26 cellular contexts compared by ENCODE assay signal in genomic region chr21:28657576-28657975, GRCh38.
"Had no signal": no experiment of that assay in that cellular context is flagged by ENCODE, and none has a peak within 500 bp of the region (broad histone marks: within the 10 kb centered on the region; RNA-seq: fewer than 3 reads in every experiment).

No MANE protein-coding gene starts in this region.

- H3K27ac Mint-ChIP-seq: naive thymus-derived CD8-positive, alpha-beta T cell; stimulated activated naive CD8-positive, alpha-beta T cell treated with anti-CD3 and anti-CD28 coated beads, Interleukin-15, amount 100 ng/mL, for 72 hours; type B pancreatic cell had no signal

- H3K27me3 Mint-ChIP-seq: naive thymus-derived CD8-positive, alpha-beta T cell; stimulated activated naive CD8-positive, alpha-beta T cell treated with anti-CD3 and anti-CD28 coated beads, Interleukin-15, amount 100 ng/mL, for 72 hours had no signal

- H3K27me3 ChIP-seq: tibial nerve, uterus had no signal

- H3K36me3 ChIP-seq: lower lobe of right lung, prostate gland, tibial nerve, uterus had no signal

- H3K4me3 ChIP-seq: lower lobe of right lung, prostate gland, skin epidermis, tibial nerve, uterus had no signal

- H3K9me3 Mint-ChIP-seq: nephron, type B pancreatic cell had no signal

- H3K27ac ChIP-seq: lower lobe of right lung, prostate gland, skin epidermis, tibial nerve, uterus had no signal

- H3K9me3 ChIP-seq: lower lobe of right lung, prostate gland, tibial nerve, uterus had no signal

- H3K36me3 Mint-ChIP-seq: type B pancreatic cell had no signal

- DNase-seq: hippocampal formation; kidney glomerular epithelial cell; left cardiac atrium; lower lobe of right lung; mammary epithelial cell; mesenchymal stem cell; naive thymus-derived CD8-positive, alpha-beta T cell; nucleus accumbens; retina; right cardiac atrium; stimulated activated CD4-positive, alpha-beta T cell treated with anti-CD3 and anti-CD28 coated beads, Interleukin-12 subunit alpha, Interleukin-12 subunit beta, amount 100 ng/mL, for 4 hours; stimulated activated CD4-positive, alpha-beta T cell treated with anti-CD3 and anti-CD28 coated beads, Interleukin-15, amount 100 ng/mL, for 24 hours; stimulated activated CD4-positive, alpha-beta T cell treated with anti-CD3 and anti-CD28 coated beads, Interleukin-2, amount 100 ng/mL, for 24 hours; stimulated activated CD4-positive, alpha-beta T cell treated with anti-CD3 and anti-CD28 coated beads, Interleukin-4, amount 100 ng/mL, for 1 hour; stimulated activated naive CD4-positive, alpha-beta T cell treated with Interleukin-2 at 50 U/mL for 16 hours; stimulated activated naive CD8-positive, alpha-beta T cell treated with anti-CD3 and anti-CD28 coated beads, Interleukin-15, amount 100 ng/mL, for 72 hours; substantia nigra; uterus had no signal

- H3K4me3 Mint-ChIP-seq: naive thymus-derived CD8-positive, alpha-beta T cell; nephron; neural crest cell; stimulated activated naive CD8-positive, alpha-beta T cell treated with anti-CD3 and anti-CD28 coated beads, Interleukin-15, amount 100 ng/mL, for 72 hours; type B pancreatic cell had no signal

- H3K4me1 ChIP-seq: lower lobe of right lung, prostate gland, tibial nerve, uterus had no signal

- H3K4me1 Mint-ChIP-seq: neural crest cell had no signal

- ATAC-seq: left cardiac atrium; left lobe of liver; lower lobe of right lung; naive thymus-derived CD8-positive, alpha-beta T cell; right cardiac atrium; sciatic nerve; stimulated activated naive CD8-positive, alpha-beta T cell treated with anti-CD3 and anti-CD28 coated beads, Interleukin-15, amount 100 ng/mL, for 72 hours had no signal
